8 cellular contexts compared by ENCODE assay signal in genomic region chr17:42403150-42403549, GRCh38. TPM values are rescaled to one million over a fixed set of nuclear protein-coding genes. Genes with fewer than 3 reads are reported as not detected.
DNase-seq lines count a peak whose midpoint lies in the region; ATAC-seq and TF ChIP-seq lines count a peak whose summit lies in the region.

No MANE protein-coding gene starts in this region.

- H3K36me3 ChIP-seq in OCI-LY7 (ENCODE audit: insufficient read depth, low read length), result no peaks in the 10 kb centered on the region
- peaks cover 36% of the 10 kb centered on the region for H3K36me3 ChIP-seq in adipocyte (ENCODE audit: control insufficient read depth, insufficient read depth, low read length, severe bottlenecking)

- H3K9me2 ChIP-seq in OCI-LY7 (ENCODE audit: insufficient read depth, low read length), result no peaks in the 10 kb centered on the region

- intact Hi-C loops in OCI-LY7 (cut with micrococcal nuclease; ENCODE audit: unreplicated experiment), result loop anchor here (10.0 kb wide), 2 partner anchors 178 to 218 kb away; partner anchors contain the start of genes HCRT and KCNH4
- intact Hi-C loops in posterior vena cava (cut with DNase I), result loop anchor here in 1 of 2 donors (10.0 kb wide), 1 partner anchor 78 kb away; no protein-coding TSS in a partner anchor

- H3K9ac ChIP-seq in adipocyte (ENCODE audit: low read length), result peak overlapping the region; percentile 52

- peaks cover 15% of the 10 kb centered on the region for H3K4me1 ChIP-seq in OCI-LY7 (ENCODE audit: insufficient read depth, low read length, poor library complexity, severe bottlenecking)
- peaks cover 74% of the 10 kb centered on the region for H3K4me1 ChIP-seq in adipocyte (ENCODE audit: control insufficient read depth, insufficient read depth, low read length)

- CTCF ChIA-PET in OCI-LY7 (lab: Charles Lee; ENCODE audit: unreplicated experiment), result interaction anchor here (0.7 to 2.0 kb wide), 3 partner anchors 11 to 85 kb away, joined by 3 to 8 read pairs (median 3); no protein-coding TSS in a partner anchor

- DNase-seq in OCI-LY7 (ENCODE audit: low spot score) (peak; percentile 59), adipocyte (ENCODE audit: low read depth) (no peak), posterior vena cava (ENCODE audit: low spot score) (peak; percentile 76), NCI-H2029 (lab: John Stamatoyannopoulos, UW) (no peak)

- H3K9me3 ChIP-seq in OCI-LY7 (ENCODE audit: low read length) (no peaks in the 10 kb centered on the region), adipocyte (ENCODE audit: control insufficient read depth, low read length) (no peaks in the 10 kb centered on the region)

- POLR2A ChIA-PET in OCI-LY7 (lab: Charles Lee), result interaction anchor here (1.3 kb wide), 1 partner anchor 15 kb away, joined by 3 read pairs; the partner anchor contains the start of gene STAT3

- ATAC-seq in GM19035 (IDR thresholded peaks at IDR 0.05; ENCODE audit: unreplicated experiment) (no peak), GM18907 (IDR thresholded peaks at IDR 0.05; ENCODE audit: unreplicated experiment) (no peak), GM21423 (IDR thresholded peaks at IDR 0.05; ENCODE audit: unreplicated experiment) (no peak)

- H2AFZ ChIP-seq in OCI-LY7 (ENCODE audit: low read length), result no peak overlapping the region

- H3K79me2 ChIP-seq in OCI-LY7 (ENCODE audit: insufficient read depth, low read depth, low read length), result no peaks in the 10 kb centered on the region

- BruUV-seq in OCI-LY7 (replicated peaks; lab: Mats Ljungman, UMichigan), result no TSS peak

- no peaks in the 10 kb centered on the region for H3K27me3 ChIP-seq in adipocyte (replicated peaks; ENCODE audit: control insufficient read depth, insufficient read depth, low read length)

- H4K20me1 ChIP-seq in OCI-LY7 (ENCODE audit: insufficient read depth, low read length), result no peaks in the 10 kb centered on the region; the same call in 1 of the 2 replicates

- no peak overlapping the region for H3K4me3 ChIP-seq in GM12875 (ENCODE audit: low read depth, low read length)
- no peak overlapping the region for H3K4me3 ChIP-seq in OCI-LY7 (ENCODE audit: low read depth, low read length, poor library complexity, severe bottlenecking)
- no peak overlapping the region for H3K4me3 ChIP-seq in adipocyte (ENCODE audit: low read length)

- H3K4me2 ChIP-seq in OCI-LY7 (ENCODE audit: low read length), result no peak overlapping the region

- TF ChIP-seq CTCF in GM12875 (IDR thresholded peaks at IDR 0.05; ENCODE audit: borderline replicate concordance, insufficient read depth, low read depth, low read length) (peak; percentile 51), OCI-LY7 (conservative IDR thresholded peaks at IDR 0.05; ENCODE audit: low read length) (peak; percentile 77)

- H3K27ac ChIP-seq in OCI-LY7 (ENCODE audit: low read depth, low read length, poor library complexity, severe bottlenecking), result no peak overlapping the region

RNA-seq across cellular contexts. Expression of gene STAT3, which starts 14.9 kb away (rescaled TPM):
- total RNA-seq in OCI-LY7 (2014; rRNA removed; shearing (Covaris generic)), result 11.4 and 14.8 TPM in 2 replicates
- 28.7 and 37.2 TPM in 2 replicates for total RNA-seq in OCI-LY7 (2022)
- 100 to 1,000 TPM; 230 to 241 TPM for total RNA-seq in posterior vena cava

RNA-seq across cellular contexts. Expression of gene CAVIN1, which starts 19.9 kb away (rescaled TPM):
- not detected in 2 replicates for total RNA-seq in OCI-LY7 (2014; rRNA removed; shearing (Covaris generic))
- total RNA-seq in OCI-LY7 (2022) (0.08 TPM in 1 of 2 replicates, not detected in the other), posterior vena cava (100 to 1,000 TPM; 733 to 737 TPM)

RNA-seq across cellular contexts. Expression of gene ATP6V0A1, which starts 55.5 kb away (rescaled TPM):
- 19.8 and 27.2 TPM in 2 replicates for total RNA-seq in OCI-LY7 (2014; rRNA removed; shearing (Covaris generic))
- total RNA-seq in OCI-LY7 (2022), result 33.4 and 46.9 TPM in 2 replicates
- 10 to 100 TPM; 69.6 to 70.1 TPM for total RNA-seq in posterior vena cava

Comparison
In these comparisons a context has a peak if more than half of its experiments do, and no peak if none do; other contexts are left out.
1. DNase-seq: peak in OCI-LY7 (single experiment) and posterior vena cava (single experiment); none in adipocyte (single experiment) and NCI-H2029 (single experiment).
2. RNA of gene STAT3, which starts 14.9 kb away (total RNA-seq): 230 to 241 TPM in posterior vena cava; 11.4 to 37.2 TPM in OCI-LY7; every median in the first group is over 4 times any median in the second.
3. RNA of gene CAVIN1, which starts 19.9 kb away (total RNA-seq): 733 to 737 TPM in posterior vena cava; 0.08 TPM in OCI-LY7; every median in the first group is over 100 times any median in the second.